ENCODE assay signal across 12 cellular contexts in genomic region chr1:29713857-29714256, GRCh38.
A peak's percentile ranks its signal among the peaks of the same experiment; 100 is the strongest.
DNase-seq lines count a peak whose midpoint lies in the region; ATAC-seq, FAIRE-seq and TF ChIP-seq lines count a peak whose summit lies in the region.
"Had no signal": no experiment of that assay in that cellular context is flagged by ENCODE, and none has a peak within 500 bp of the region (broad histone marks: within the 10 kb centered on the region; RNA-seq: fewer than 3 reads in every experiment).

No MANE protein-coding gene starts in this region.

- CTCF ChIA-PET in Panc1 (lab: Charles Lee): no interaction called here

- in situ Hi-C loops in Panc1 (cut with HindIII; ENCODE audit: low pct_unique_long_range_greater_than_20kb, low sequenced_read_pairs): no loop called here

- H4K20me1 ChIP-seq in Karpas-422 (ENCODE audit: insufficient read depth, low read depth, low read length): no peaks in the 10 kb centered on the region

- no peak overlapping the region for H2AFZ ChIP-seq in Karpas-422 (ENCODE audit: low read length)

- peak overlapping the region; percentile 94 to 98 for H3K27ac Mint-ChIP-seq in natural killer cell treated with Interleukin-12 subunit alpha and Interleukin-12 subunit beta and Interleukin-15 and Interleukin-18, amount 100 ng/mL, for 72 hours
- H3K27ac Mint-ChIP-seq in natural killer cell: no peak overlapping the region
- H3K27ac Mint-ChIP-seq: CD4-positive, alpha-beta memory T cell had no signal

- H3K9me3 ChIP-seq in Panc1 (ENCODE audit: control insufficient read depth, insufficient read depth, low read depth, low read length): peaks cover 7% of the 10 kb centered on the region; the same call in 1 of the 2 replicates
- no peaks in the 10 kb centered on the region for H3K9me3 ChIP-seq in uterus
- H3K9me3 ChIP-seq in Karpas-422 (ENCODE audit: low read length): no peaks in the 10 kb centered on the region

- peaks cover 8 to 12% of the 10 kb centered on the region in 2 donors for H3K27me3 Mint-ChIP-seq in natural killer cell treated with Interleukin-12 subunit alpha and Interleukin-12 subunit beta and Interleukin-15 and Interleukin-18, amount 100 ng/mL, for 72 hours
- peaks cover 8 to 20% of the 10 kb centered on the region in 2 donors for H3K27me3 Mint-ChIP-seq in natural killer cell (ENCODE audit: low read depth in 2 of 2)

- no peaks in the 10 kb centered on the region for H3K27me3 ChIP-seq in Panc1 (ENCODE audit: control insufficient read depth, insufficient read depth, low read length)
- no peaks in the 10 kb centered on the region for H3K27me3 ChIP-seq in uterus
- no peaks in the 10 kb centered on the region for H3K27me3 ChIP-seq in Karpas-422 (ENCODE audit: low read length)

- TF ChIP-seq POLR2A in uterus (IDR thresholded peaks at IDR 0.05): no peak

- no peak for TF ChIP-seq CTCF in natural killer cell (IDR thresholded peaks at IDR 0.05)
- TF ChIP-seq CTCF in Panc1 (IDR thresholded peaks at IDR 0.05): peak; percentile 41; the same call in 1 of the 2 replicates
- TF ChIP-seq CTCF in uterus (IDR thresholded peaks at IDR 0.05): no peak

- H3K9me2 ChIP-seq in Karpas-422 (replicated peaks; ENCODE audit: insufficient read depth, low read length): no peaks in the 10 kb centered on the region

- no TSS peak for BruUV-seq in Panc1 (replicated peaks; lab: Mats Ljungman, UMichigan)

- POLR2A ChIA-PET in Panc1 (lab: Charles Lee): no interaction called here

- H3K4me3 Mint-ChIP-seq in natural killer cell treated with Interleukin-12 subunit alpha and Interleukin-12 subunit beta and Interleukin-15 and Interleukin-18, amount 100 ng/mL, for 72 hours: peak overlapping the region; percentile 56
- H3K4me3 Mint-ChIP-seq in natural killer cell: no peak overlapping the region
- H3K4me3 Mint-ChIP-seq: CD4-positive, alpha-beta memory T cell had no signal

- H3K27ac ChIP-seq in Panc1 (ENCODE audit: low read length) (no peak overlapping the region), uterus (no peak overlapping the region), Karpas-422 (ENCODE audit: low read length) (no peak overlapping the region)

- no peak overlapping the region for H3K4me3 ChIP-seq in Panc1 (ENCODE audit: low read depth in 2 of 2, low read length in 2 of 2)
- H3K4me3 ChIP-seq in uterus: no peak overlapping the region
- no peak overlapping the region for H3K4me3 ChIP-seq in Karpas-422 (ENCODE audit: low read length)

- no peaks in the 10 kb centered on the region for H3K79me2 ChIP-seq in Karpas-422 (ENCODE audit: low read length)

- FAIRE-seq in urothelium cell line (lab: Jason Lieb, UNC): peak; percentile 56
- FAIRE-seq: frontal cortex had no signal

- peaks cover 4% of the 10 kb centered on the region for H3K9me3 Mint-ChIP-seq in natural killer cell treated with Interleukin-12 subunit alpha and Interleukin-12 subunit beta and Interleukin-15 and Interleukin-18, amount 100 ng/mL, for 72 hours
- peaks cover 0 to 2% of the 10 kb centered on the region in 2 donors for H3K9me3 Mint-ChIP-seq in natural killer cell

- intact Hi-C loops in natural killer cell (cut with micrococcal nuclease): no loop called here
- intact Hi-C loops in Panc1 (cut with micrococcal nuclease; ENCODE audit: unreplicated experiment): no loop called here
- intact Hi-C loops in uterus (cut with DNase I; ENCODE audit: low total_unique reads): no loop called here

- H3K4me2 ChIP-seq in Karpas-422 (ENCODE audit: low read depth, low read length, poor library complexity, severe bottlenecking): no peak overlapping the region

- H3K36me3 Mint-ChIP-seq in natural killer cell treated with Interleukin-12 subunit alpha and Interleukin-12 subunit beta and Interleukin-15 and Interleukin-18, amount 100 ng/mL, for 72 hours: peaks cover 14% of the 10 kb centered on the region
- no peaks in the 10 kb centered on the region for H3K36me3 Mint-ChIP-seq in natural killer cell

- no peak overlapping the region for H3K9ac ChIP-seq in Karpas-422 (ENCODE audit: low read length)

- ATAC-seq in natural killer cell treated with Interleukin-12 subunit alpha and Interleukin-12 subunit beta and Interleukin-15 and Interleukin-18, amount 100 ng/mL, for 72 hours: no peak
- no peak for ATAC-seq in natural killer cell
- no peak for ATAC-seq in Panc1

- H3K4me1 ChIP-seq in Panc1 (ENCODE audit: control insufficient read depth, insufficient read depth, low read length) (peaks cover 15% of the 10 kb centered on the region), uterus (no peaks in the 10 kb centered on the region), Karpas-422 (ENCODE audit: low read length) (no peaks in the 10 kb centered on the region)

- no peak for DNase-seq in natural killer cell treated with Interleukin-12 subunit alpha and Interleukin-12 subunit beta and Interleukin-15 and Interleukin-18, amount 100 ng/mL, for 72 hours (ENCODE audit: low spot score)
- DNase-seq in natural killer cell: no peak
- DNase-seq in Panc1 (ENCODE audit: low read depth, low spot score): no peak
- DNase-seq in fibroblast of gingiva (ENCODE audit: low read depth): peak; percentile 13
- DNase-seq in urothelium cell line (ENCODE audit: low spot score): no peak
- DNase-seq in uterus: no peak
- DNase-seq in Karpas-422: no peak
- DNase-seq in stimulated activated CD4-positive, alpha-beta T cell treated with anti-CD3 and anti-CD28 coated beads, Interleukin-4, amount 100 ng/mL, for 4 hours: no peak
- DNase-seq: CD4-positive, alpha-beta memory T cell; NCI-H1417 treated with DMSO at 0.1 percent for 48 hours; T1000 had no signal

- H3K36me3 ChIP-seq in Panc1 (ENCODE audit: control insufficient read depth, insufficient read depth, low read length) (no peaks in the 10 kb centered on the region), uterus (no peaks in the 10 kb centered on the region), Karpas-422 (ENCODE audit: insufficient read depth, low read length) (no peaks in the 10 kb centered on the region)

- H3K4me1 Mint-ChIP-seq in natural killer cell treated with Interleukin-12 subunit alpha and Interleukin-12 subunit beta and Interleukin-15 and Interleukin-18, amount 100 ng/mL, for 72 hours (ENCODE audit: low read depth in 2 of 2): peaks cover 60 to 61% of the 10 kb centered on the region in 2 donors
- H3K4me1 Mint-ChIP-seq in natural killer cell: peaks cover 0 to 8% of the 10 kb centered on the region in 2 donors
- H3K4me1 Mint-ChIP-seq: CD4-positive, alpha-beta memory T cell had no signal

Comparison
In these comparisons a context has a peak if more than half of its experiments do, and no peak if none do; other contexts are left out.
1. H3K27ac Mint-ChIP-seq: peak in natural killer cell treated with Interleukin-12 subunit alpha and Interleukin-12 subunit beta and Interleukin-15 and Interleukin-18, amount 100 ng/mL, for 72 hours (2 of 2); none in natural killer cell (0 of 2).